15 cellular contexts compared by ENCODE assay signal in genomic region chr11:67441082-67441683, GRCh38. TPM values are rescaled to one million over a fixed set of nuclear protein-coding genes. Genes with fewer than 3 reads are reported as not detected.
DNase-seq lines count a peak whose midpoint lies in the region; ATAC-seq and TF ChIP-seq lines count a peak whose summit lies in the region.
"Had no signal": no experiment of that assay in that cellular context is flagged by ENCODE, and none has a peak within 500 bp of the region (broad histone marks: within the 10 kb centered on the region; RNA-seq: fewer than 3 reads in every experiment).

No MANE protein-coding gene starts in this region.

- CTCF ChIA-PET in activated CD4-positive, alpha-beta T cell treated with anti-CD3 and anti-CD28 coated beads for 36 hours (lab: Charles Lee), result interaction anchor here (1.0 kb wide), 1 partner anchor 40 kb away, joined by 6 read pairs; the partner anchor contains the start of gene PPP1CA
- CTCF ChIA-PET in HEK293 (lab: Yijun Ruan, JAX), result no interaction called here

- H4K20me1 ChIP-seq in MM.1S (ENCODE audit: insufficient read depth, low read length), result no peaks in the 10 kb centered on the region

- intact Hi-C loops in activated CD4-positive, alpha-beta T cell treated with anti-CD3 and anti-CD28 coated beads for 36 hours (cut with DNase I, micrococcal nuclease), result no loop called here
- intact Hi-C loops in activated T-helper 2 cell treated with anti-CD3 and anti-CD28 coated beads, Interferon-gamma antibody, Interleukin-2, Interleukin-4, amounts not matched to agents 10 μg/mL and 5 μg/mL and 100 μg/mL, durations not matched to agents 14 hours and 24 hours and 36 hours (cut with micrococcal nuclease), result no loop called here

- TF ChIP-seq CTCF in HEK293 (tag by site-specific recombination; IDR thresholded peaks at IDR 0.05), result no peak
- no peak for TF ChIP-seq CTCF in neural crest cell (conservative IDR thresholded peaks at IDR 0.05)
- TF ChIP-seq CTCF in MM.1S (IDR thresholded peaks at IDR 0.05; ENCODE audit: low read length), result no peak

- no peaks in the 10 kb centered on the region for H3K9me3 ChIP-seq in HEK293 (ENCODE audit: control insufficient read depth, insufficient read depth, low read depth, low read length)
- H3K9me3 ChIP-seq in MM.1S (replicated peaks; ENCODE audit: insufficient read depth, low read length), result no peaks in the 10 kb centered on the region

- no peak overlapping the region for H3K27ac ChIP-seq in HEK293 (ENCODE audit: extremely low read depth, low read depth, low read length)
- H3K27ac ChIP-seq in MM.1S (ENCODE audit: low read length), result no peak overlapping the region
- H3K27ac ChIP-seq: KMS-11 had no signal

- peaks cover 55% of the 10 kb centered on the region for H3K4me1 Mint-ChIP-seq in activated CD4-positive, alpha-beta T cell treated with anti-CD3 and anti-CD28 coated beads for 36 hours
- peaks cover 47% of the 10 kb centered on the region for H3K4me1 Mint-ChIP-seq in activated T-helper 2 cell treated with anti-CD3 and anti-CD28 coated beads, Interferon-gamma antibody, Interleukin-2, Interleukin-4, amounts not matched to agents 10 μg/mL and 5 μg/mL and 100 μg/mL, durations not matched to agents 14 hours and 24 hours and 36 hours (ENCODE audit: low read depth)
- peaks cover 4% of the 10 kb centered on the region for H3K4me1 Mint-ChIP-seq in neural crest cell

- POLR2A ChIA-PET in activated CD4-positive, alpha-beta T cell treated with anti-CD3 and anti-CD28 coated beads for 36 hours (lab: Charles Lee), result no interaction called here
- POLR2A ChIA-PET in HEK293 (lab: Yijun Ruan, JAX), result interaction anchor here (0.9 to 1.5 kb wide), 2 partner anchors 39 to 49 kb away, joined by 3 to 7 read pairs; partner anchors contain the start of genes PPP1CA and RAD9A

- H3K79me2 ChIP-seq in MM.1S (ENCODE audit: low read length), result no peaks in the 10 kb centered on the region

- H3K9me3 Mint-ChIP-seq in activated CD4-positive, alpha-beta T cell treated with anti-CD3 and anti-CD28 coated beads for 36 hours (ENCODE audit: low read depth), result no peaks in the 10 kb centered on the region
- no peaks in the 10 kb centered on the region for H3K9me3 Mint-ChIP-seq in activated T-helper 2 cell treated with anti-CD3 and anti-CD28 coated beads, Interferon-gamma antibody, Interleukin-2, Interleukin-4, amounts not matched to agents 10 μg/mL and 5 μg/mL and 100 μg/mL, durations not matched to agents 14 hours and 24 hours and 36 hours
- H3K9me3 Mint-ChIP-seq in neural crest cell, result no peaks in the 10 kb centered on the region

- H3K4me3 ChIP-seq in HEK293 (ENCODE audit: low read depth, low read length) (no peak overlapping the region), MM.1S (ENCODE audit: low read length) (no peak overlapping the region)
- H3K4me3 ChIP-seq: skin epidermis had no signal

- H2AFZ ChIP-seq in MM.1S (ENCODE audit: low read length), result no peak overlapping the region

- H3K9me2 ChIP-seq in MM.1S (replicated peaks; ENCODE audit: insufficient read depth, low read length), result no peaks in the 10 kb centered on the region

- no peaks in the 10 kb centered on the region for H3K27me3 ChIP-seq in MM.1S (replicated peaks; ENCODE audit: insufficient read depth, low read length)

- no peak overlapping the region for H3K4me2 ChIP-seq in MM.1S (ENCODE audit: low read depth, low read length)
- H3K4me2 ChIP-seq: KMS-11 had no signal

- H3F3A ChIP-seq in MM.1S (ENCODE audit: insufficient read depth, low read length), result no peaks in the 10 kb centered on the region

- peak overlapping the region; percentile 84 for H3K4me3 Mint-ChIP-seq in activated CD4-positive, alpha-beta T cell treated with anti-CD3 and anti-CD28 coated beads for 36 hours
- no peak overlapping the region for H3K4me3 Mint-ChIP-seq in activated T-helper 2 cell treated with anti-CD3 and anti-CD28 coated beads, Interferon-gamma antibody, Interleukin-2, Interleukin-4, amounts not matched to agents 10 μg/mL and 5 μg/mL and 100 μg/mL, durations not matched to agents 14 hours and 24 hours and 36 hours (ENCODE audit: low read depth)
- peak overlapping the region; percentile 68 for H3K4me3 Mint-ChIP-seq in neural crest cell

- H3K36me3 ChIP-seq in HEK293 (ENCODE audit: control insufficient read depth in 2 of 2, insufficient read depth in 1 of 2, low read length in 2 of 2) (peaks cover 0 to 49% of the 10 kb centered on the region in 2 experiments; a peak in 1 of 3 replicates), MM.1S (replicated peaks; ENCODE audit: insufficient read depth, low read length) (no peaks in the 10 kb centered on the region)

- H3K27ac Mint-ChIP-seq in activated CD4-positive, alpha-beta T cell treated with anti-CD3 and anti-CD28 coated beads for 36 hours, result no peak overlapping the region
- H3K27ac Mint-ChIP-seq in activated T-helper 2 cell treated with anti-CD3 and anti-CD28 coated beads, Interferon-gamma antibody, Interleukin-2, Interleukin-4, amounts not matched to agents 10 μg/mL and 5 μg/mL and 100 μg/mL, durations not matched to agents 14 hours and 24 hours and 36 hours, result peak overlapping the region; percentile 67
- H3K27ac Mint-ChIP-seq in neural crest cell (ENCODE audit: unreplicated experiment), result no peak overlapping the region

- H3K9ac ChIP-seq in MM.1S (ENCODE audit: low read length), result no peak overlapping the region
- H3K9ac ChIP-seq: KMS-11 had no signal

- H3K36me3 Mint-ChIP-seq in activated CD4-positive, alpha-beta T cell treated with anti-CD3 and anti-CD28 coated beads for 36 hours (ENCODE audit: low read depth), result peaks cover 36% of the 10 kb centered on the region
- peaks cover 32% of the 10 kb centered on the region for H3K36me3 Mint-ChIP-seq in activated T-helper 2 cell treated with anti-CD3 and anti-CD28 coated beads, Interferon-gamma antibody, Interleukin-2, Interleukin-4, amounts not matched to agents 10 μg/mL and 5 μg/mL and 100 μg/mL, durations not matched to agents 14 hours and 24 hours and 36 hours (ENCODE audit: low read depth)
- peaks cover 3% of the 10 kb centered on the region for H3K36me3 Mint-ChIP-seq in neural crest cell (ENCODE audit: low read depth)

- ATAC-seq in activated CD4-positive, alpha-beta T cell treated with anti-CD3 and anti-CD28 coated beads for 36 hours, result no peak
- no peak for ATAC-seq in GM21390 (IDR thresholded peaks at IDR 0.05; ENCODE audit: unreplicated experiment)

- H3K27me3 Mint-ChIP-seq in activated CD4-positive, alpha-beta T cell treated with anti-CD3 and anti-CD28 coated beads for 36 hours, result no peaks in the 10 kb centered on the region
- H3K27me3 Mint-ChIP-seq in activated T-helper 2 cell treated with anti-CD3 and anti-CD28 coated beads, Interferon-gamma antibody, Interleukin-2, Interleukin-4, amounts not matched to agents 10 μg/mL and 5 μg/mL and 100 μg/mL, durations not matched to agents 14 hours and 24 hours and 36 hours (ENCODE audit: low read depth), result no peaks in the 10 kb centered on the region
- H3K27me3 Mint-ChIP-seq in neural crest cell (ENCODE audit: low read depth), result no peaks in the 10 kb centered on the region

- H3K4me1 ChIP-seq in HEK293 (ENCODE audit: control insufficient read depth, insufficient read depth, low read length) (no peaks in the 10 kb centered on the region), MM.1S (ENCODE audit: low read length) (peaks cover 4% of the 10 kb centered on the region; the same call in 1 of the 2 replicates)

- peak; percentile 44 for DNase-seq in activated CD4-positive, alpha-beta T cell treated with anti-CD3 and anti-CD28 coated beads for 36 hours
- DNase-seq in activated CD4-positive, alpha-beta T cell treated with anti-CD3 and anti-CD28 coated beads for 4 hours, result no peak
- no peak for DNase-seq in activated T-helper 2 cell treated with anti-CD3 and anti-CD28 coated beads, Interferon-gamma antibody, Interleukin-2, Interleukin-4, amounts not matched to agents 10 μg/mL and 5 μg/mL and 100 μg/mL, durations not matched to agents 14 hours and 24 hours and 36 hours (ENCODE audit: low spot score)
- no peak for DNase-seq in neural crest cell (ENCODE audit: low read depth, low spot score)
- no peak for DNase-seq in NCI-H510A (lab: John Stamatoyannopoulos, UW)
- DNase-seq in MM.1S, result no peak
- DNase-seq: EL; NK-92 treated with Interleukin-12 subunit alpha and Interleukin-12 subunit beta, amount 100 ng/mL, for 24 hours; SW 1271; trophoblast cell had no signal

TF ChIP-seq in HEK293, 187 proteins besides CTCF, POLR2A, EP300 and RAD21:
- TF ChIP-seq ZIC2 (tag by site-specific recombination; IDR thresholded peaks at IDR 0.05) (0 out of 2 replicates have a peak, but pooled peaks have one; percentile 12), ZNF558 (tag by site-specific recombination; IDR thresholded peaks at IDR 0.05) (no peak)

RNA-seq across cellular contexts. Expression of gene CORO1B, which starts 2.1 kb away (rescaled TPM):
- 100 to 1,000 TPM; 178 to 285 TPM for total RNA-seq in activated CD4-positive, alpha-beta T cell treated with anti-CD3 and anti-CD28 coated beads for 36 hours
- 177 and 186 TPM in 2 replicates for total RNA-seq in activated T-helper 2 cell treated with anti-CD3 and anti-CD28 coated beads, Interferon-gamma antibody, Interleukin-2, Interleukin-4, amounts not matched to agents 10 μg/mL and 5 μg/mL and 100 μg/mL, durations not matched to agents 14 hours and 24 hours and 36 hours
- 79.0 and 89.5 TPM in 2 replicates for total RNA-seq in neural crest cell

RNA-seq across cellular contexts. Expression of gene PTPRCAP, which starts 3.7 kb away (rescaled TPM):
- total RNA-seq in activated CD4-positive, alpha-beta T cell treated with anti-CD3 and anti-CD28 coated beads for 36 hours, result 10 to 100 TPM; 80.1 to 83.4 TPM
- 89.8 and 94.4 TPM in 2 replicates for total RNA-seq in activated T-helper 2 cell treated with anti-CD3 and anti-CD28 coated beads, Interferon-gamma antibody, Interleukin-2, Interleukin-4, amounts not matched to agents 10 μg/mL and 5 μg/mL and 100 μg/mL, durations not matched to agents 14 hours and 24 hours and 36 hours
- total RNA-seq in neural crest cell, result 0.84 and 1.6 TPM in 2 replicates

RNA-seq across cellular contexts. Expression of gene GPR152, which starts 11.3 kb away (rescaled TPM):
- total RNA-seq in activated CD4-positive, alpha-beta T cell treated with anti-CD3 and anti-CD28 coated beads for 36 hours, result not detected
- not detected in 2 replicates for total RNA-seq in activated T-helper 2 cell treated with anti-CD3 and anti-CD28 coated beads, Interferon-gamma antibody, Interleukin-2, Interleukin-4, amounts not matched to agents 10 μg/mL and 5 μg/mL and 100 μg/mL, durations not matched to agents 14 hours and 24 hours and 36 hours
- total RNA-seq in neural crest cell, result not detected in 2 replicates
- total RNA-seq: astrocyte had no signal

RNA-seq across cellular contexts. Expression of gene RPS6KB2, which starts 12.9 kb away (rescaled TPM):
- total RNA-seq in activated CD4-positive, alpha-beta T cell treated with anti-CD3 and anti-CD28 coated beads for 36 hours, result 10 to 100 TPM; 53.4 to 57.2 TPM
- total RNA-seq in activated T-helper 2 cell treated with anti-CD3 and anti-CD28 coated beads, Interferon-gamma antibody, Interleukin-2, Interleukin-4, amounts not matched to agents 10 μg/mL and 5 μg/mL and 100 μg/mL, durations not matched to agents 14 hours and 24 hours and 36 hours, result 67.6 and 70.2 TPM in 2 replicates
- total RNA-seq in neural crest cell, result 48.4 and 55.0 TPM in 2 replicates

RNA-seq across cellular contexts. Expression of gene CABP4, which starts 14.0 kb away (rescaled TPM):
- under 1 TPM; 0.37 to 0.46 TPM for total RNA-seq in activated CD4-positive, alpha-beta T cell treated with anti-CD3 and anti-CD28 coated beads for 36 hours
- total RNA-seq in activated T-helper 2 cell treated with anti-CD3 and anti-CD28 coated beads, Interferon-gamma antibody, Interleukin-2, Interleukin-4, amounts not matched to agents 10 μg/mL and 5 μg/mL and 100 μg/mL, durations not matched to agents 14 hours and 24 hours and 36 hours, result 0.73 and 1.0 TPM in 2 replicates
- total RNA-seq in neural crest cell, result not detected in 2 replicates
- total RNA-seq: astrocyte had no signal

Comparison
In these comparisons a context has a peak if more than half of its experiments do, and no peak if none do; other contexts are left out.
1. RNA of gene PTPRCAP, which starts 3.7 kb away (total RNA-seq): 89.8 to 94.4 TPM in activated T-helper 2 cell treated with anti-CD3 and anti-CD28 coated beads, Interferon-gamma antibody, Interleukin-2, Interleukin-4, amounts not matched to agents 10 μg/mL and 5 μg/mL and 100 μg/mL, durations not matched to agents 14 hours and 24 hours and 36 hours and 80.1 to 83.4 TPM in activated CD4-positive, alpha-beta T cell treated with anti-CD3 and anti-CD28 coated beads for 36 hours; 0.84 to 1.6 TPM in neural crest cell; every median in the first group is over 10 times any median in the second.